27 cellular contexts compared by ENCODE assay signal in genomic region chr4:112693507-112693906, GRCh38.
"Had no signal": no experiment of that assay in that cellular context is flagged by ENCODE, and none has a peak within 500 bp of the region (broad histone marks: within the 10 kb centered on the region; RNA-seq: fewer than 3 reads in every experiment).

No MANE protein-coding gene starts in this region.

- DNase-seq: stimulated activated CD4-positive, alpha-beta T cell treated with anti-CD3 and anti-CD28 coated beads, Interleukin-2, amount 100 ng/mL, for 48 hours; stimulated activated CD4-positive, alpha-beta T cell treated with anti-CD3 and anti-CD28 coated beads, Interleukin-4, amount 100 ng/mL, for 1 hour; stimulated activated CD4-positive, alpha-beta T cell treated with anti-CD3 and anti-CD28 coated beads, Interleukin-4, amount 100 ng/mL, for 24 hours; stimulated activated CD4-positive, alpha-beta T cell treated with anti-CD3 and anti-CD28 coated beads, Interleukin-4, amount 100 ng/mL, for 4 hours; stimulated activated CD8-positive, alpha-beta memory T cell treated with anti-CD3 and anti-CD28 coated beads, Interleukin-4, amount 100 ng/mL, for 48 hours; stimulated activated naive B cell treated with anti-CD40 and anti-IgM and Interleukin-4, amounts not matched to agents 10 μg/mL and 1 μg/mL and 100 μg/mL, for 72 hours; stimulated activated naive CD4-positive, alpha-beta T cell; stimulated activated naive CD4-positive, alpha-beta T cell treated with Interleukin-2 at 50 U/mL for 16 hours; stimulated activated naive CD8-positive, alpha-beta T cell treated with anti-CD3 and anti-CD28 coated beads, Interleukin-15, amount 100 ng/mL, for 72 hours; stimulated activated naive CD8-positive, alpha-beta T cell treated with anti-CD3 and anti-CD28 coated beads, Interleukin-15, Interleukin-2, amounts not matched to agents 100 U/mL and 50 U/mL, for 24 hours; stomach; substantia nigra; testis; thyroid gland; tibial artery; transverse colon; trophoblast cell; upper lobe of left lung; upper lobe of right lung; uterus had no signal

- H3K36me3 ChIP-seq: stomach, suprapubic skin, thoracic aorta, thyroid gland, tibial artery, tibial nerve, transverse colon, upper lobe of left lung, upper lobe of right lung, uterus, vagina had no signal

- H3K4me3 ChIP-seq: stomach, suprapubic skin, testis, thoracic aorta, thyroid gland, tibial artery, tibial nerve, transverse colon, upper lobe of left lung, upper lobe of right lung, uterus, vagina had no signal

- ATAC-seq: stimulated activated effector memory CD8-positive, alpha-beta T cell treated with anti-CD3 and anti-CD28 coated beads, Interleukin-12 subunit alpha, Interleukin-12 subunit beta, amount 100 ng/mL, for 72 hours; stimulated activated memory B cell treated with anti-CD40 and anti-IgM and Interleukin-4, amounts not matched to agents 10 μg/mL and 1 μg/mL and 100 μg/mL, for 72 hours; stimulated activated naive B cell treated with anti-CD40 and anti-IgM and Interleukin-4, amounts not matched to agents 10 μg/mL and 1 μg/mL and 100 μg/mL, for 72 hours; stimulated activated naive CD8-positive, alpha-beta T cell treated with anti-CD3 and anti-CD28 coated beads, Interleukin-15, amount 100 ng/mL, for 72 hours; stimulated activated naive CD8-positive, alpha-beta T cell treated with anti-CD3 and anti-CD28 coated beads, Interleukin-15, Interleukin-2, amounts not matched to agents 100 U/mL and 50 U/mL, for 24 hours; upper lobe of right lung had no signal

- H3K27me3 ChIP-seq: stomach, suprapubic skin, testis, thyroid gland, tibial artery, tibial nerve, transverse colon, upper lobe of left lung, upper lobe of right lung, uterus, vagina had no signal

- H3K4me1 ChIP-seq: stomach, suprapubic skin, testis, thyroid gland, tibial artery, tibial nerve, transverse colon, upper lobe of left lung, upper lobe of right lung, uterus, vagina had no signal

- H3K9me3 ChIP-seq: stomach, suprapubic skin, testis, thoracic aorta, thyroid gland, tibial artery, tibial nerve, transverse colon, upper lobe of left lung, upper lobe of right lung, uterus, vagina had no signal

- H3K27ac ChIP-seq: stomach, suprapubic skin, testis, thoracic aorta, thyroid gland, tibial artery, tibial nerve, transverse colon, upper lobe of left lung, upper lobe of right lung, uterus, vagina had no signal

- FAIRE-seq: urothelium cell line had no signal
